Comparison of ENCODE assay signal across 12 cellular contexts in the genomic region with DNA sequence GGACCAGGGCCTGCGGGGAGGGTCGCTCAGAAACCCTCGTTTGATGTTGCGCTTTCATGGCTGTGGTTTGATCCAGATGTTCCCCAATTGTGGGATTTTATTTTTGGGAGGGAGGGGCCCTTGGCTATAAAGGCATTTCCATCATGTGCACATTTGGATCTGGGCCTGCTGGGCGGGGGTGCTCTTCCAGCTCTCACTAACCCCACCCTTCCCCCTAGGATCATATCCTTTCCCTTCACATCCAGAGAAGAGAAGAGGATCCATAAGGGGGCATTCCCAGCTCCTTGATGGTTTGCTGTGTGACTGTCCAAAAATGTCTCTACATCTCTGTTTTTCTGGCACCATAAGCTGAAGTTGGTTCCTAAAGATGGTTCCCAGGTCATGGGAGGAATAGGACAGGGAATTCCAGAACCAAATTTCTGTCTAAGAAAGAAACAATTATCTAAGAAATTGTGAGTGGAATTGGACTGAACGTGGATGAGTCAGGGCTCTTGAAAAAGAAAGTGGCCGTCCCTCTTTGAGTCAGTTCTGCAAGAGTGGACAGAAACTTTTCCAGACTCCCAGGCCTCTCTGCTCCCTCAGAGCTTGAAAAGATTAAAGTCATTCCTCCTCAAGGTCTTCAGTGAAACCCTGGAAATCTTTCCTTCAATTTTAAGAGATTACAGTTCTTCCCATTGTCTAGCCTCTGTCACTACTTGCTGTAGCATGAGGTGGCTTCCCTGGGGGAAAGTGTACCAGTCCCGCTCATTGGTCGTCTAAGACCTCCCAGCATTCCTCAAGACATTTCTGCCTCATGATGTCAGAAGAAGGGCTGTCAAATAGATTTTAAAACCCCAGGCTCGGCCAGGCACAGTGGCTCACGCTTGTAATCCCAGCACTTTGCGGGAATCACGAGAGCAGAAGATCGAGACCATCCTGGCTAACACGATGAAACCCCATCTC. TPM values are rescaled to one million over a fixed set of nuclear protein-coding genes. Genes with fewer than 3 reads are reported as not detected.
DNase-seq lines count a peak whose midpoint lies in the region; ATAC-seq, FAIRE-seq and TF ChIP-seq lines count a peak whose summit lies in the region.
"Had no signal": no experiment of that assay in that cellular context is flagged by ENCODE, and none has a peak within 500 bp of the region (broad histone marks: within the 10 kb centered on the region; RNA-seq: fewer than 3 reads in every experiment).

No MANE protein-coding gene starts in this region.

- H3K4me1 ChIP-seq in keratinocyte (ENCODE audit: control insufficient read depth, extremely low read depth, insufficient read depth, low read length) (peaks cover 15% of the 10 kb centered on the region), stomach (peaks cover 7 to 79% (median 52%) of the 10 kb centered on the region in 4 donors)

- FAIRE-seq in keratinocyte (lab: Jason Lieb, UNC), result peak; percentile 73

- no peaks in the 10 kb centered on the region for H4K20me1 ChIP-seq in keratinocyte (ENCODE audit: control insufficient read depth, extremely low read depth, insufficient read depth, low read length)

- no peak for TF ChIP-seq POLR2A in stomach (IDR thresholded peaks at IDR 0.05)

- H3K36me3 ChIP-seq in keratinocyte (ENCODE audit: control insufficient read depth in 2 of 2, extremely low read depth in 1 of 2, insufficient read depth in 2 of 2, low read length in 2 of 2), result no peaks in the 10 kb centered on the region
- no peaks in the 10 kb centered on the region for H3K36me3 ChIP-seq in stomach

- dilution Hi-C loops in keratinocyte (cut with MboI; ENCODE audit: extremely low pct_ligation_motif_present, low sequenced_read_pairs), result no loop called here

- H3K27ac ChIP-seq in keratinocyte (ENCODE audit: control insufficient read depth, insufficient read depth, low read length) (no peak overlapping the region), stomach (peak overlapping the region in 4 of 5 donors; percentile 69 to 86 (median 77))

- H3K9me3 ChIP-seq in keratinocyte (ENCODE audit: control insufficient read depth, low read depth, low read length) (no peaks in the 10 kb centered on the region), stomach (no peaks in the 10 kb centered on the region)

- intact Hi-C loops in stomach (cut with DNase I; ENCODE audit: low total_unique reads), result no loop called here

- no peak overlapping the region for H2AFZ ChIP-seq in keratinocyte (ENCODE audit: control insufficient read depth, low read length)

- WGBS in stomach, 5 donors, result 63 to 80% (median 72%) methylated on average over 15 of the region's 15 CpGs

- no peaks in the 10 kb centered on the region for H3K79me2 ChIP-seq in keratinocyte (ENCODE audit: control insufficient read depth, insufficient read depth, low read length)

- H3K9me1 ChIP-seq in keratinocyte (ENCODE audit: control insufficient read depth, extremely low read depth, insufficient read depth, low read length), result no peaks in the 10 kb centered on the region

- no peak overlapping the region for H3K4me3 ChIP-seq in cardiac fibroblast (replicated peaks in 1 of 2; ENCODE audit: low read depth in 2 of 2, low read length in 2 of 2)
- H3K4me3 ChIP-seq in keratinocyte (ENCODE audit: control insufficient read depth in 2 of 3, extremely low read depth in 1 of 3, insufficient read depth in 2 of 3, low read depth in 1 of 3, low read length in 3 of 3), result no peak overlapping the region
- peak overlapping the region in 1 of 4 donors; percentile 8 for H3K4me3 ChIP-seq in stomach

- H3K27me3 ChIP-seq in keratinocyte (ENCODE audit: control insufficient read depth, extremely low read depth, insufficient read depth, low read length) (no peaks in the 10 kb centered on the region), stomach (peaks cover 0 to 6% (median 0%) of the 10 kb centered on the region in 3 donors)

- TF ChIP-seq EP300 in stomach (IDR thresholded peaks at IDR 0.05), result no peak

- no peak overlapping the region for H3K9ac ChIP-seq in keratinocyte (ENCODE audit: control insufficient read depth, extremely low read depth, insufficient read depth, low read length)

- TF ChIP-seq CTCF in cardiac fibroblast (IDR thresholded peaks at IDR 0.05; ENCODE audit: low read depth, low read length), result no peak
- no peak for TF ChIP-seq CTCF in keratinocyte (optimal IDR thresholded peaks at IDR 0.05 in 1 of 3, IDR thresholded peaks at IDR 0.05 in 1 of 3, conservative IDR thresholded peaks at IDR 0.05 in 1 of 3; ENCODE audit: extremely low read depth in 1 of 3, insufficient read depth in 2 of 3, low read length in 3 of 3)
- no peak for TF ChIP-seq CTCF in stomach (IDR thresholded peaks at IDR 0.05)

- no peak for ATAC-seq in HG03520 (IDR thresholded peaks at IDR 0.05; ENCODE audit: unreplicated experiment)

- DNase-seq in ELF-1 (ENCODE audit: low read depth, low spot score) (peak; percentile 80), cardiac fibroblast (ENCODE audit: low read depth in 2 of 2) (peak; percentile 22 to 63), keratinocyte (ENCODE audit: low read depth, low spot score) (no peak), stomach (no peak), globus pallidus (ENCODE audit: low spot score) (no peak), midbrain (lab: John Stamatoyannopoulos, UW) (no peak), amniotic stem cell (lab: John Stamatoyannopoulos, UW) (no peak)
- DNase-seq: activated CD4-positive, alpha-beta T cell treated with anti-CD3 and anti-CD28 coated beads for 48 hours; Calu3; NCI-H1048; occipital lobe had no signal

- peak overlapping the region; percentile 31 for H3K4me2 ChIP-seq in keratinocyte (ENCODE audit: control insufficient read depth, extremely low read depth, insufficient read depth, low read depth, low read length)

RNA-seq across cellular contexts. Expression of gene SMUG1, which starts 47.0 kb away (rescaled TPM):
- polyA plus RNA-seq in keratinocyte (38.6 to 45.3 TPM (median 39.6 TPM) in 3 replicates), stomach (10 to 100 TPM; 34.0 to 71.3 (median 70.3) TPM)
- 9.8 TPM for polyA plus RNA-seq in keratinocyte (2011; ENCODE audit: low read depth)
- 38.3 and 38.5 TPM in 2 replicates for polyA plus RNA-seq in keratinocyte (2011; cell fraction: cytosol; rRNA removed)
- 38.9 and 40.0 TPM in 2 replicates for polyA plus RNA-seq in keratinocyte (2011; cell fraction: nucleus; rRNA removed)
- polyA plus RNA-seq in keratinocyte (2012; ENCODE audit: low replicate concordance), result 26.1 and 42.4 TPM in 2 replicates
- 32.2 to 39.6 TPM (median 33.1 TPM) in 3 replicates for polyA minus RNA-seq in keratinocyte
- polyA minus RNA-seq in keratinocyte (2011; cell fraction: cytosol; rRNA and poly(A)+ RNA removed), result 32.0 TPM
- 12.1 and 16.8 TPM in 2 replicates for polyA minus RNA-seq in keratinocyte (2011; cell fraction: nucleus; rRNA and poly(A)+ RNA removed)
- total RNA-seq in stomach, result 10 to 100 TPM; 15.4 to 79.4 (median 31.0) TPM

Comparison
In these comparisons a context has a peak if more than half of its experiments do, and no peak if none do; other contexts are left out.
1. DNase-seq: peak in ELF-1 (single experiment) and cardiac fibroblast (2 of 2); none in keratinocyte (single experiment), stomach (single experiment), globus pallidus (single experiment), midbrain (single experiment) and amniotic stem cell (single experiment).